24 cellular contexts compared by ENCODE assay signal in genomic region chr22:43182726-43183125, GRCh38. TPM values are rescaled to one million over a fixed set of nuclear protein-coding genes. Genes with fewer than 3 reads are reported as not detected.
A peak's percentile ranks its signal among the peaks of the same experiment; 100 is the strongest.
DNase-seq lines count a peak whose midpoint lies in the region; ATAC-seq and TF ChIP-seq lines count a peak whose summit lies in the region.
"Had no signal": no experiment of that assay in that cellular context is flagged by ENCODE, and none has a peak within 500 bp of the region (broad histone marks: within the 10 kb centered on the region; RNA-seq: fewer than 3 reads in every experiment).

No MANE protein-coding gene starts in this region.

- H3K4me1 ChIP-seq in esophagus squamous epithelium (peaks cover 30 to 46% (median 34%) of the 10 kb centered on the region in 3 donors), foreskin keratinocyte (peaks cover 5% of the 10 kb centered on the region), uterus (peaks cover 0 to 9% of the 10 kb centered on the region in 2 donors)

- no peak overlapping the region for H3K4me3 ChIP-seq in esophagus squamous epithelium
- no peak overlapping the region for H3K4me3 ChIP-seq in uterus
- H3K4me3 ChIP-seq: GM23338, HAP-1 had no signal

- H3K27me3 ChIP-seq in esophagus squamous epithelium (no peaks in the 10 kb centered on the region), foreskin keratinocyte (no peaks in the 10 kb centered on the region), uterus (no peaks in the 10 kb centered on the region)
- H3K27me3 ChIP-seq: BE2C had no signal

- H3K36me3 ChIP-seq in esophagus squamous epithelium: peaks cover 16 to 56% (median 32%) of the 10 kb centered on the region in 3 donors
- no peaks in the 10 kb centered on the region for H3K36me3 ChIP-seq in uterus

- no peak for ATAC-seq in stimulated activated naive B cell treated with anti-CD40 and anti-IgM and Interleukin-4, amounts not matched to agents 10 μg/mL and 1 μg/mL and 100 μg/mL, for 72 hours (replicated peaks)
- ATAC-seq in foreskin keratinocyte: no peak
- ATAC-seq: GM23338, PC-3 had no signal

- intact Hi-C loops in esophagus squamous epithelium (cut with DNase I) (no loop called here), uterus (cut with DNase I; ENCODE audit: low total_unique reads) (no loop called here)

- H3K9me3 Mint-ChIP-seq in T-helper 1 cell treated with Interleukin-12 subunit alpha and Interleukin-12 subunit beta and Interleukin-4 antibody, amounts not matched to agents 30 μg/mL and 1 μg/mL, for 36 hours: no peaks in the 10 kb centered on the region
- H3K9me3 Mint-ChIP-seq in stimulated activated naive B cell treated with anti-CD40 and anti-IgM and Interleukin-4, amounts not matched to agents 10 μg/mL and 1 μg/mL and 100 μg/mL, for 72 hours: no peaks in the 10 kb centered on the region
- H3K9me3 Mint-ChIP-seq: GM23338, HFFc6 had no signal

- no peak overlapping the region for H3K4me3 Mint-ChIP-seq in T-helper 1 cell treated with Interleukin-12 subunit alpha and Interleukin-12 subunit beta and Interleukin-4 antibody, amounts not matched to agents 30 μg/mL and 1 μg/mL, for 36 hours
- H3K4me3 Mint-ChIP-seq in stimulated activated naive B cell treated with anti-CD40 and anti-IgM and Interleukin-4, amounts not matched to agents 10 μg/mL and 1 μg/mL and 100 μg/mL, for 72 hours: no peak overlapping the region
- H3K4me3 Mint-ChIP-seq: GM23338, HFFc6 had no signal

- DNase-seq in T-helper 1 cell: no peak
- no peak for DNase-seq in RWPE1 (ENCODE audit: low spot score)
- DNase-seq in esophagus squamous epithelium (lab: John Stamatoyannopoulos, UW): no peak
- no peak for DNase-seq in stimulated activated naive B cell treated with anti-CD40 and anti-IgM and Interleukin-4, amounts not matched to agents 10 μg/mL and 1 μg/mL and 100 μg/mL, for 72 hours
- DNase-seq in foreskin keratinocyte: no peak
- no peak for DNase-seq in ecto neural progenitor cell (ENCODE audit: low spot score)
- no peak for DNase-seq in uterus
- DNase-seq: BE2C; HFFc6; KBM-7; MV-4-11; NCI-H1105; NCI-H146; NCI-H1930; NCI-H446; NCI-H524 treated with DMSO at 0.1 percent for 48 hours; NCI-H774; NK-92 treated with Interleukin-12 subunit alpha and Interleukin-12 subunit beta, amount 100 ng/mL, for 24 hours; PC-3; SHP77 had no signal

- no peak for TF ChIP-seq CTCF in RWPE1 (conservative IDR thresholded peaks at IDR 0.05; ENCODE audit: low read depth)
- TF ChIP-seq CTCF in esophagus squamous epithelium (IDR thresholded peaks at IDR 0.05): no peak
- no peak for TF ChIP-seq CTCF in foreskin keratinocyte (conservative IDR thresholded peaks at IDR 0.05)
- no peak for TF ChIP-seq CTCF in uterus (IDR thresholded peaks at IDR 0.05)

- WGBS in esophagus squamous epithelium, 2 donors: 78 to 96% methylated on average over 7 to 9 of the region's 17 CpGs

- peak overlapping the region; percentile 65; the same call in 1 of the 2 replicates for H3K27ac ChIP-seq in RWPE1
- peak overlapping the region in 3 of 4 donors; percentile 89 to 96 (median 93) for H3K27ac ChIP-seq in esophagus squamous epithelium
- no peak overlapping the region for H3K27ac ChIP-seq in foreskin keratinocyte
- no peak overlapping the region for H3K27ac ChIP-seq in uterus
- H3K27ac ChIP-seq: 22Rv1 had no signal

- TF ChIP-seq POLR2A in esophagus squamous epithelium (IDR thresholded peaks at IDR 0.05) (no peak), uterus (IDR thresholded peaks at IDR 0.05) (no peak)

- peaks cover 5% of the 10 kb centered on the region for H3K36me3 Mint-ChIP-seq in T-helper 1 cell treated with Interleukin-12 subunit alpha and Interleukin-12 subunit beta and Interleukin-4 antibody, amounts not matched to agents 30 μg/mL and 1 μg/mL, for 36 hours (ENCODE audit: low read depth)
- H3K36me3 Mint-ChIP-seq in stimulated activated naive B cell treated with anti-CD40 and anti-IgM and Interleukin-4, amounts not matched to agents 10 μg/mL and 1 μg/mL and 100 μg/mL, for 72 hours: peaks cover 31 to 47% of the 10 kb centered on the region in 2 donors

- H3K9me3 ChIP-seq in esophagus squamous epithelium: no peaks in the 10 kb centered on the region
- no peaks in the 10 kb centered on the region for H3K9me3 ChIP-seq in uterus
- H3K9me3 ChIP-seq: BE2C, HAP-1 had no signal

- POLR2A ChIA-PET in RWPE1 (lab: Yijun Ruan, JAX; ENCODE audit: low non-redundant PET): no interaction called here

- H3K4me1 Mint-ChIP-seq in T-helper 1 cell treated with Interleukin-12 subunit alpha and Interleukin-12 subunit beta and Interleukin-4 antibody, amounts not matched to agents 30 μg/mL and 1 μg/mL, for 36 hours (ENCODE audit: low read depth): peaks cover 18% of the 10 kb centered on the region
- peaks cover 10 to 23% of the 10 kb centered on the region in 2 donors for H3K4me1 Mint-ChIP-seq in stimulated activated naive B cell treated with anti-CD40 and anti-IgM and Interleukin-4, amounts not matched to agents 10 μg/mL and 1 μg/mL and 100 μg/mL, for 72 hours

- H3K27ac Mint-ChIP-seq in T-helper 1 cell treated with Interleukin-12 subunit alpha and Interleukin-12 subunit beta and Interleukin-4 antibody, amounts not matched to agents 30 μg/mL and 1 μg/mL, for 36 hours: peak overlapping the region; percentile 26
- H3K27ac Mint-ChIP-seq in stimulated activated naive B cell treated with anti-CD40 and anti-IgM and Interleukin-4, amounts not matched to agents 10 μg/mL and 1 μg/mL and 100 μg/mL, for 72 hours: peak overlapping the region; percentile 75
- H3K27ac Mint-ChIP-seq: GM23338, HFFc6 had no signal

- CTCF ChIA-PET in RWPE1 (lab: Yijun Ruan, JAX): no interaction called here

- no peaks in the 10 kb centered on the region for H3K27me3 Mint-ChIP-seq in T-helper 1 cell treated with Interleukin-12 subunit alpha and Interleukin-12 subunit beta and Interleukin-4 antibody, amounts not matched to agents 30 μg/mL and 1 μg/mL, for 36 hours (ENCODE audit: low read depth)
- no peaks in the 10 kb centered on the region for H3K27me3 Mint-ChIP-seq in stimulated activated naive B cell treated with anti-CD40 and anti-IgM and Interleukin-4, amounts not matched to agents 10 μg/mL and 1 μg/mL and 100 μg/mL, for 72 hours

RNA-seq across cellular contexts. Expression of gene TTLL12, which starts 4.2 kb away (rescaled TPM):
- total RNA-seq in esophagus squamous epithelium (100 to 1,000 TPM; 109 to 211 (median 122) TPM), foreskin keratinocyte (70.2 and 72.5 TPM in 2 replicates), uterus (10 to 100 TPM in 2 of 4 donors, 1 to 10 TPM in 2; 6.7 to 29.7 (median 17.3) TPM)
- 50.0 and 54.6 TPM in 2 replicates for polyA plus RNA-seq in foreskin keratinocyte

RNA-seq across cellular contexts. Expression of gene TSPO, which starts 31.4 kb away (rescaled TPM):
- total RNA-seq in esophagus squamous epithelium (1,000 to 10,000 TPM in 1 of 4 donors, 100 to 1,000 TPM in 3; 737 to 1,827 (median 875) TPM), foreskin keratinocyte (364 and 470 TPM in 2 replicates), uterus (100 to 1,000 TPM in 2 of 4 donors, 10 to 100 TPM in 2; 73.7 to 267 (median 148) TPM)
- polyA plus RNA-seq in foreskin keratinocyte: 560 and 763 TPM in 2 replicates

RNA-seq across cellular contexts. Expression of gene MCAT, which starts 39.5 kb away (rescaled TPM):
- total RNA-seq in esophagus squamous epithelium (10 to 100 TPM; 17.1 to 26.7 (median 22.1) TPM), foreskin keratinocyte (15.9 and 16.7 TPM in 2 replicates), uterus (100 to 1,000 TPM in 1 of 4 donors, 10 to 100 TPM in 2, 1 to 10 TPM in 1; 7.6 to 102 (median 17.6) TPM)
- 19.3 and 24.5 TPM in 2 replicates for polyA plus RNA-seq in foreskin keratinocyte

Comparison
In these comparisons a context has a peak if more than half of its experiments do, and no peak if none do; other contexts are left out.
1. H3K27ac ChIP-seq: peak in RWPE1 (single experiment) and esophagus squamous epithelium (3 of 4); none in foreskin keratinocyte (single experiment) and uterus (0 of 2).